8 cellular contexts compared by ENCODE assay signal in the genomic region with DNA sequence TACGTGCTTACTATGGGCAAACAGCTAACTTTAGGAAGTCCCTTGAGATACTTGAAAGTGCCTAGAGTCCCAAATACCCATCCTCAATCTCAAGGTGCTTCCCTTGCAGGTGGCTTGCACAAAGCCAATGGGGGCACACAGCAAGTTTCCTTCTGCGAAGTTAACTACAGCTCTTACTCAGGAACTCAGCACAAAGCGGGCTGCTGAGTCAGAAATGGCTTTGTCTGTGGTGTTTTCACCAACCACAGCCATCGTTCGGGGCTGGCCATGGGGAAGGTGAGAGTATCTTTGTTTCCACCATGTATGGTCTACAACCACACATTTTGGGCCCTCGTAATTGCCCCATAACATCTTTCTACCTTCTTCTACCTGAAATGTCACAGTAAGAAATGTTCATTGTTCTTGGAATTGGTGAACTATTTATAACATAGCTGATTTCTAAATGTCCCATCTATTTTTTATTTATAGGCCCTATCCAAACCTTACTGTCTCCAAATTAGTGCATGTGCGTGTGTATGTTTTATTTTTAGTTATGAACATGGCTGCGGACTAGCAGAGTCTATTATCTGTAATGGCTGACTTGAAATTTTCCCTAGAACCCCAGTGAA. TPM values are rescaled to one million over a fixed set of nuclear protein-coding genes. Genes with fewer than 3 reads are reported as not detected.
DNase-seq lines count a peak whose midpoint lies in the region; ATAC-seq and TF ChIP-seq lines count a peak whose summit lies in the region.

No MANE protein-coding gene starts in this region.

- ATAC-seq in GM19324 (IDR thresholded peaks at IDR 0.05; ENCODE audit: low FRiP score, unreplicated experiment), result peak; percentile 57
- ATAC-seq in HG03060 (IDR thresholded peaks at IDR 0.05; ENCODE audit: low read depth, unreplicated experiment), result peak; percentile 48
- ATAC-seq in activated CD8-positive, alpha-beta memory T cell treated with anti-CD3 and anti-CD28 coated beads, Interleukin-2, amount 10 ng/mL, durations not matched to agents 7 days and 5 days, result peak; percentile 82

- H3F3A ChIP-seq in GM23248 (ENCODE audit: insufficient read depth), result peaks cover 9% of the 10 kb centered on the region; the same call in 1 of the 2 replicates

- H3K36me3 ChIP-seq in vagina (no peaks in the 10 kb centered on the region), GM23248 (ENCODE audit: low read depth) (peaks cover 58% of the 10 kb centered on the region)

- H3K4me3 Mint-ChIP-seq in activated CD8-positive, alpha-beta memory T cell treated with anti-CD3 and anti-CD28 coated beads, Interleukin-2, amount 10 ng/mL, durations not matched to agents 7 days and 5 days, result no peak overlapping the region

- CTCF ChIA-PET in activated CD8-positive, alpha-beta memory T cell treated with anti-CD3 and anti-CD28 coated beads, Interleukin-2, amount 10 ng/mL, durations not matched to agents 7 days and 5 days (lab: Charles Lee), result interaction anchor here (1.0 to 2.4 kb wide), 4 partner anchors 9 to 242 kb away, joined by 3 to 10 read pairs (median 5); no protein-coding TSS in a partner anchor

- H3K9me2 ChIP-seq in GM23248 (ENCODE audit: insufficient read depth), result no peaks in the 10 kb centered on the region

- 82 to 83% methylated on average over 8 of the region's 8 CpGs for WGBS in GM23248 (ENCODE audit: low coverage in 1 of 2, low lambda C conversion rate in 2 of 2, missing lambda C conversion rate in 2 of 2), 2 experiments

- no peaks in the 10 kb centered on the region for H4K20me1 ChIP-seq in GM23248 (ENCODE audit: insufficient read depth)

- DNase-seq in activated CD8-positive, alpha-beta memory T cell treated with anti-CD3 and anti-CD28 coated beads, Interleukin-2, amount 10 ng/mL, durations not matched to agents 7 days and 5 days, result peak; percentile 91
- peak; percentile 4 for DNase-seq in stimulated activated CD8-positive, alpha-beta memory T cell treated with anti-CD3 and anti-CD28 coated beads, Interleukin-15, amount 100 ng/mL, for 1 hour (ENCODE audit: low read depth)
- DNase-seq in CD1c-positive myeloid dendritic cell (ENCODE audit: extremely low spot score) (no peak), vagina (ENCODE audit: extremely low spot score in 2 of 2) (no peak), AG20443 (ENCODE audit: low spot score) (no peak), GM23248 (no peak)

- H3K36me3 Mint-ChIP-seq in activated CD8-positive, alpha-beta memory T cell treated with anti-CD3 and anti-CD28 coated beads, Interleukin-2, amount 10 ng/mL, durations not matched to agents 7 days and 5 days, result no peaks in the 10 kb centered on the region

- H3K9ac ChIP-seq in GM23248, result no peak overlapping the region

- H3K4me3 ChIP-seq in vagina (no peak overlapping the region), GM23248 (no peak overlapping the region)

- H3K4me2 ChIP-seq in GM23248 (ENCODE audit: unreplicated experiment), result no peak overlapping the region

- H3K4me1 Mint-ChIP-seq in activated CD8-positive, alpha-beta memory T cell treated with anti-CD3 and anti-CD28 coated beads, Interleukin-2, amount 10 ng/mL, durations not matched to agents 7 days and 5 days, result peaks cover 41% of the 10 kb centered on the region

- no peak overlapping the region for H2AFZ ChIP-seq in GM23248

- H3K27me3 ChIP-seq in vagina (no peaks in the 10 kb centered on the region), GM23248 (replicated peaks; ENCODE audit: insufficient read depth) (no peaks in the 10 kb centered on the region)

- H3K27ac Mint-ChIP-seq in activated CD8-positive, alpha-beta memory T cell treated with anti-CD3 and anti-CD28 coated beads, Interleukin-2, amount 10 ng/mL, durations not matched to agents 7 days and 5 days, result peak overlapping the region; percentile 48

- H3K79me2 ChIP-seq in GM23248 (ENCODE audit: insufficient read depth), result no peaks in the 10 kb centered on the region

- no peak overlapping the region for H3K27ac ChIP-seq in vagina
- no peak overlapping the region for H3K27ac ChIP-seq in GM23248

- H3K9me3 ChIP-seq in vagina (no peaks in the 10 kb centered on the region), GM23248 (ENCODE audit: low read depth) (no peaks in the 10 kb centered on the region)

- H3K27me3 Mint-ChIP-seq in activated CD8-positive, alpha-beta memory T cell treated with anti-CD3 and anti-CD28 coated beads, Interleukin-2, amount 10 ng/mL, durations not matched to agents 7 days and 5 days, result peaks cover 84% of the 10 kb centered on the region

- intact Hi-C loops in vagina (cut with DNase I), result no loop called here

- in situ Hi-C loops in GM23248 (cut with MboI), result no loop called here

- no peaks in the 10 kb centered on the region for H3K4me1 ChIP-seq in vagina
- no peaks in the 10 kb centered on the region for H3K4me1 ChIP-seq in GM23248 (ENCODE audit: insufficient read depth)

- H3K9me3 Mint-ChIP-seq in activated CD8-positive, alpha-beta memory T cell treated with anti-CD3 and anti-CD28 coated beads, Interleukin-2, amount 10 ng/mL, durations not matched to agents 7 days and 5 days (ENCODE audit: low read depth), result no peaks in the 10 kb centered on the region

- no peak for TF ChIP-seq POLR2A in vagina (IDR thresholded peaks at IDR 0.05)

- TF ChIP-seq CTCF in vagina (IDR thresholded peaks at IDR 0.05), result no peak

RNA-seq across cellular contexts. Expression of a gene that starts 13.9 kb away (rescaled TPM):
- not detected for total RNA-seq in activated CD8-positive, alpha-beta memory T cell treated with anti-CD3 and anti-CD28 coated beads, Interleukin-2, amount 10 ng/mL, durations not matched to agents 7 days and 5 days
- 159 TPM for total RNA-seq in vagina
- total RNA-seq in GM23248 (2014; rRNA removed; shearing (Covaris generic)), result 344 and 390 TPM in 2 replicates
- 678 and 679 TPM in 2 replicates for polyA plus RNA-seq in GM23248 (2016; fragmentation: Nextera tagmentation; extraction: Ambion mirVana)

RNA-seq across cellular contexts. Expression of a gene that starts 36.0 kb away (rescaled TPM):
- not detected for total RNA-seq in activated CD8-positive, alpha-beta memory T cell treated with anti-CD3 and anti-CD28 coated beads, Interleukin-2, amount 10 ng/mL, durations not matched to agents 7 days and 5 days
- total RNA-seq in vagina, result not detected
- total RNA-seq in GM23248 (2014; rRNA removed; shearing (Covaris generic)), result not detected in 2 replicates
- polyA plus RNA-seq in GM23248 (2016; fragmentation: Nextera tagmentation; extraction: Ambion mirVana), result not detected in 2 replicates

RNA-seq across cellular contexts. Expression of a gene that starts 49.1 kb away (rescaled TPM):
- total RNA-seq in activated CD8-positive, alpha-beta memory T cell treated with anti-CD3 and anti-CD28 coated beads, Interleukin-2, amount 10 ng/mL, durations not matched to agents 7 days and 5 days, result 1 to 10 TPM; 1.1 to 2.1 TPM
- 44.7 TPM for total RNA-seq in vagina
- total RNA-seq in GM23248 (2014; rRNA removed; shearing (Covaris generic)), result 21.9 and 23.2 TPM in 2 replicates
- polyA plus RNA-seq in GM23248 (2016; fragmentation: Nextera tagmentation; extraction: Ambion mirVana), result 14.6 and 19.4 TPM in 2 replicates

Comparison
In these comparisons a context has a peak if more than half of its experiments do, and no peak if none do; other contexts are left out.
1. DNase-seq: peak in activated CD8-positive, alpha-beta memory T cell treated with anti-CD3 and anti-CD28 coated beads, Interleukin-2, amount 10 ng/mL, durations not matched to agents 7 days and 5 days (single experiment) and stimulated activated CD8-positive, alpha-beta memory T cell treated with anti-CD3 and anti-CD28 coated beads, Interleukin-15, amount 100 ng/mL, for 1 hour (single experiment); none in CD1c-positive myeloid dendritic cell (single experiment), vagina (0 of 2), AG20443 (single experiment) and GM23248 (single experiment).
2. RNA of a gene that starts 13.9 kb away (total RNA-seq): 344 to 390 TPM in GM23248 and 159 TPM in vagina (single experiment); not detected in activated CD8-positive, alpha-beta memory T cell treated with anti-CD3 and anti-CD28 coated beads, Interleukin-2, amount 10 ng/mL, durations not matched to agents 7 days and 5 days; every median in the first group is over 100 times any median in the second.
3. Peak in every context shown above with its lines, with median percentiles within 50 percentile points of each other: ATAC-seq.